ENCODE assay signal across 10 cellular contexts in the genomic region with DNA sequence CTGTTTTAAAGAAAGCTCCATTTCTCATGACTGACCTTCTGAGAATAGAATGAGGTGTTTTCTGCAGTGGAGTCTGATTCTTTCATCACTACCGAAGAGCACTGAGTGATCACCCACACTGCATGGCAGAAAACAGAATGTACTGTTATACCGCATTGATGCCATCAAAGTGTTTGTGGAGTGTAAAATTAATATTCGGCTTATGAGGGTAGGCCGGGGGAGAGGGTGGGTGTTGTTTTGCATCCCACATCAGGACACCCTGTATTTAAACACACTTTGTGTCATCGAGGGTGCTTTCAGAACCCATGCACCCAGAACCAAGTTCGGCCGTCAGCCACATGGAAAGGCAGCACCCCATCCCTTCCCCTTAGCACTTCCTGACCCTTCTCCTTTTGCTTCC. TPM values are rescaled to one million over a fixed set of nuclear protein-coding genes. Genes with fewer than 3 reads are reported as not detected.
DNase-seq lines count a peak whose midpoint lies in the region; ATAC-seq and TF ChIP-seq lines count a peak whose summit lies in the region.
"Had no signal": no experiment of that assay in that cellular context is flagged by ENCODE, and none has a peak within 500 bp of the region (broad histone marks: within the 10 kb centered on the region; RNA-seq: fewer than 3 reads in every experiment).

No MANE protein-coding gene starts in this region.

- no peaks in the 10 kb centered on the region for H3K27me3 ChIP-seq in CD8-positive, alpha-beta T cell (ENCODE audit: insufficient read depth, low read length)
- H3K27me3 ChIP-seq in left ventricle myocardium inferior (ENCODE audit: low read depth) = no peaks in the 10 kb centered on the region

- peaks cover 84% of the 10 kb centered on the region for H3K4me1 ChIP-seq in CD8-positive, alpha-beta T cell (ENCODE audit: insufficient read depth, low read length)
- peaks cover 19% of the 10 kb centered on the region for H3K4me1 ChIP-seq in left ventricle myocardium inferior

- CTCF ChIA-PET in CD8-positive, alpha-beta T cell (lab: Charles Lee) = interaction anchor here (0.6 to 11.1 kb wide), 22 partner anchors 17 to 470 kb away, joined by 3 to 263 read pairs (median 26); no protein-coding TSS in a partner anchor

- peak overlapping the region; percentile 98 for H3K27ac Mint-ChIP-seq in CD8-positive, alpha-beta T cell
- H3K27ac Mint-ChIP-seq in immature natural killer cell = peak overlapping the region; percentile 93 to 99 (median 95)

- TF ChIP-seq CTCF in CD8-positive, alpha-beta T cell (IDR thresholded peaks at IDR 0.05) = no peak
- TF ChIP-seq CTCF in left ventricle myocardium inferior (IDR thresholded peaks at IDR 0.05; ENCODE audit: borderline replicate concordance) = no peak

- ATAC-seq in CD8-positive, alpha-beta T cell = peak; percentile 25
- ATAC-seq in HG03439 (IDR thresholded peaks at IDR 0.05; ENCODE audit: unreplicated experiment) (peak; percentile 15), GM18519 (IDR thresholded peaks at IDR 0.05; ENCODE audit: low FRiP score, unreplicated experiment) (no peak), GM21526 (IDR thresholded peaks at IDR 0.05; ENCODE audit: low FRiP score, unreplicated experiment) (no peak), GM21515 (IDR thresholded peaks at IDR 0.05; ENCODE audit: unreplicated experiment) (no peak)

- no peaks in the 10 kb centered on the region for H3K9me3 Mint-ChIP-seq in CD8-positive, alpha-beta T cell
- no peaks in the 10 kb centered on the region for H3K9me3 Mint-ChIP-seq in immature natural killer cell

- H3K27ac ChIP-seq in CD8-positive, alpha-beta T cell (ENCODE audit: low read depth, low read length) = peak overlapping the region; percentile 34
- H3K27ac ChIP-seq in left ventricle myocardium inferior (replicated peaks) = no peak overlapping the region
- H3K27ac ChIP-seq: parathyroid adenoma had no signal

- peaks cover 84% of the 10 kb centered on the region for H3K4me1 Mint-ChIP-seq in CD8-positive, alpha-beta T cell (ENCODE audit: low read depth)
- H3K4me1 Mint-ChIP-seq in immature natural killer cell = peaks cover 80 to 86% of the 10 kb centered on the region in 2 donors

- peak in 3 of 7 experiments; percentile 30 to 62 (median 38) for DNase-seq in CD8-positive, alpha-beta T cell
- DNase-seq in immature natural killer cell (peak; percentile 67 to 84 (median 72)), left ventricle myocardium inferior (no peak)
- DNase-seq: NCI-H446 treated with DMSO at 0.1 percent for 48 hours had no signal

- intact Hi-C loops in CD8-positive, alpha-beta T cell (cut with DNase I, micrococcal nuclease) = loop anchor here (2.0 kb wide), 3 partner anchors 72 to 110 kb away; no protein-coding TSS in a partner anchor
- intact Hi-C loops in left ventricle myocardium inferior (cut with micrococcal nuclease) = loop anchor here (5.0 kb wide), 1 partner anchor 71 kb away; no protein-coding TSS in a partner anchor

- TF ChIP-seq POLR2A in GM19193 (IDR thresholded peaks at IDR 0.05; ENCODE audit: extremely low read depth, insufficient read depth, insufficient read length) = peak; percentile 31

- H3K36me3 Mint-ChIP-seq in CD8-positive, alpha-beta T cell = no peaks in the 10 kb centered on the region
- peaks cover 0 to 3% (median 0%) of the 10 kb centered on the region in 3 donors for H3K36me3 Mint-ChIP-seq in immature natural killer cell

- H3K27me3 Mint-ChIP-seq in CD8-positive, alpha-beta T cell (ENCODE audit: low read depth) = no peaks in the 10 kb centered on the region
- H3K27me3 Mint-ChIP-seq in immature natural killer cell (ENCODE audit: low read depth in 3 of 3) = peaks cover 4 to 28% (median 10%) of the 10 kb centered on the region in 3 donors

- H3K4me3 Mint-ChIP-seq in CD8-positive, alpha-beta T cell = peak overlapping the region; percentile 61
- peak overlapping the region; percentile 49 to 78 (median 73) for H3K4me3 Mint-ChIP-seq in immature natural killer cell

- no peaks in the 10 kb centered on the region for H3K36me3 ChIP-seq in CD8-positive, alpha-beta T cell (ENCODE audit: insufficient read depth, low read length)
- H3K36me3 ChIP-seq in left ventricle myocardium inferior = no peaks in the 10 kb centered on the region

- peak overlapping the region; percentile 6 for H3K4me3 ChIP-seq in CD8-positive, alpha-beta T cell (ENCODE audit: low read depth, low read length)
- H3K4me3 ChIP-seq in left ventricle myocardium inferior = no peak overlapping the region

- no peaks in the 10 kb centered on the region for H3K9me3 ChIP-seq in CD8-positive, alpha-beta T cell (ENCODE audit: low read length)
- H3K9me3 ChIP-seq in left ventricle myocardium inferior (replicated peaks) = no peaks in the 10 kb centered on the region

- POLR2A ChIA-PET in CD8-positive, alpha-beta T cell (lab: Charles Lee) = interaction anchor here (0.7 to 17.6 kb wide), 17 partner anchors 26 to 434 kb away, joined by 3 to 274 read pairs (median 4); no protein-coding TSS in a partner anchor

RNA-seq across cellular contexts. Expression of a gene that starts 41.3 kb away (rescaled TPM):
- 100 to 1,000 TPM; 338 to 345 TPM for total RNA-seq in CD8-positive, alpha-beta T cell
- polyA plus RNA-seq in immature natural killer cell = 100 to 1,000 TPM; 264 to 329 (median 284) TPM
- 45.3 TPM for total RNA-seq in left ventricle myocardium inferior

Comparison
In these comparisons a context has a peak if more than half of its experiments do, and no peak if none do; other contexts are left out.
1. ATAC-seq: peak in CD8-positive, alpha-beta T cell (single experiment) and HG03439 (single experiment); none in GM18519 (single experiment), GM21526 (single experiment) and GM21515 (single experiment).